16 cellular contexts compared by ENCODE assay signal in genomic region chr14:63652406-63652805, GRCh38. TPM values are rescaled to one million over a fixed set of nuclear protein-coding genes. Genes with fewer than 3 reads are reported as not detected.
"Had no signal": no experiment of that assay in that cellular context is flagged by ENCODE, and none has a peak within 500 bp of the region (broad histone marks: within the 10 kb centered on the region; RNA-seq: fewer than 3 reads in every experiment).

No MANE protein-coding gene starts in this region.

- H3K9ac ChIP-seq: SK-N-SH had no signal

- H3K36me3 Mint-ChIP-seq: WTC11 had no signal

- H3K9me3 Mint-ChIP-seq: dendritic cell treated with granulocyte-macrophage colony-stimulating factor and Interleukin-4, amounts not matched to agents 40 ng/mL and 50 ng/mL, for 4 days; nephron progenitor cell; type B pancreatic cell; WTC11 had no signal

- H3K27ac Mint-ChIP-seq: dendritic cell treated with granulocyte-macrophage colony-stimulating factor and Interleukin-4, amounts not matched to agents 40 ng/mL and 50 ng/mL, for 4 days; nephron progenitor cell; type B pancreatic cell; WTC11 had no signal

- H3K27ac ChIP-seq: ascending aorta, breast epithelium, epithelial cell of prostate, suprapubic skin had no signal

- H3K9me2 ChIP-seq: SK-N-SH had no signal

- H3K27me3 ChIP-seq: ascending aorta, breast epithelium, suprapubic skin had no signal

- DNase-seq: activated effector memory CD4-positive, alpha-beta T cell treated with Interleukin-2 at 50 U/mL for 16 hours; foreskin melanocyte; head of caudate nucleus; mesenchymal stem cell; nephron progenitor cell; occipital lobe; SK-N-SH; stimulated activated CD4-positive, alpha-beta T cell treated with anti-CD3 and anti-CD28 coated beads, Interleukin-4, amount 100 ng/mL, for 1 hour; stimulated activated naive CD4-positive, alpha-beta T cell had no signal

- H3K4me3 ChIP-seq: ascending aorta, breast epithelium, suprapubic skin had no signal

- H3K27me3 Mint-ChIP-seq: dendritic cell treated with granulocyte-macrophage colony-stimulating factor and Interleukin-4, amounts not matched to agents 40 ng/mL and 50 ng/mL, for 4 days; type B pancreatic cell had no signal

- H3K4me1 ChIP-seq: ascending aorta, breast epithelium, suprapubic skin had no signal

- H3K4me2 ChIP-seq: SK-N-SH had no signal

- H3K9me3 ChIP-seq: ascending aorta, breast epithelium, SK-N-SH, suprapubic skin had no signal

- H3K4me3 Mint-ChIP-seq: dendritic cell treated with granulocyte-macrophage colony-stimulating factor and Interleukin-4, amounts not matched to agents 40 ng/mL and 50 ng/mL, for 4 days; nephron progenitor cell; type B pancreatic cell; WTC11 had no signal

- H3K4me1 Mint-ChIP-seq: nephron progenitor cell had no signal

- H3K36me3 ChIP-seq: ascending aorta, breast epithelium, suprapubic skin had no signal

- ATAC-seq: WTC11 had no signal

RNA-seq across cellular contexts. Expression of gene WDR89, which starts 10.7 kb away (rescaled TPM):
- total RNA-seq: ascending aorta had no signal
